1 cellular context compared by ENCODE assay signal in the genomic region with DNA sequence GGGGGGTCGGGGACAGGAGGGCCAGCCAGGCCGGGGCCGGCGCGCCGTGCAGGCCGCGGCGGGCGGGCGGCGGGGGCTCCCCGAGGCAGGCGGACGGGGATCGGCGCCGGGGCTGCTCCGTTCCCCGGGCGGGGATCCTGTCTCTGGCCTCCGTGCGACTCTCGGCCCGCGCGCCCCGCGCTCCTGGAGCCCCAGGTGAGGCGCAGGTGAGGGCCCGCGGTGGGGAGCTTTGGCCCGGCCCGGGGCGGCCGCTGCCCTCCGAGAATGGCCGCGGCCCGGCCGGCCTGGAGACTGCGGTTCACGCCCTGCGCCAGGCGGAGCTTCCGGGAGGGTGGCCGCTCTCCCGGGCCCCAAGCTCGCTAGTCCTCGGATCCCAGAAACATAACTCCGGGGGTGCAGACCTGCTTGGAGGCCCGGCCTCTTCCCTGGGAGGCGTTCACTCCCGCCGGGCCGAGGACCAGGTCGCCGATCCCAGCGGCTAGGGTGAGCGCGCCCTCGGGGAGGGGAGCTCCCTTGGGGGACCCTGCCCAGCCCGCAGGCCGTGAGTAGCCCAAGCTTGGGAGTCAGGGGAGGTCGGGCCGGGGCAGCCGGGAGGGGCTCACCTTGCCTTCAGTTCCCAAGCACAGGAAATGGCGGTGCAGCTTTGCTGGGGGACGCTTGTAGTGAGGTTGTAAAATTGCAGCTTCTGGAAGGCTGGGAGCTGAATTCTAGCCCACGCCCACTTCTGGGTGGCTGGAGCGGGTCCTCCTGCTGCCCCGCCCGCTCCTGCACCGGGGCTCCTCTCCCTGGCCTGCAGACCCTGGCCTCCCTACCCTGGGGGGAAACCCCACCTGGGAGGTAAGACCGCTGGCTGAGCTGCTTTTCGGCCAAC.
TF ChIP-seq lines count a peak whose summit lies in the region.

No MANE protein-coding gene starts in this region.

TF ChIP-seq in HepG2, 621 proteins besides CTCF, POLR2A, EP300 and RAD21 (continued from another document and continues in another):
- TF ChIP-seq, protein P1, sequence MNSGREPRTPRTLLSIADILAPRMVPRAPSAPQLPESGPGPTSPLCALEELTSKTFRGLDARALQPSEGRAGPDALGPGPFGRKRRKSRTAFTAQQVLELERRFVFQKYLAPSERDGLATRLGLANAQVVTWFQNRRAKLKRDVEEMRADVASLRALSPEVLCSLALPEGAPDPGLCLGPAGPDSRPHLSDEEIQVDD (CRISPR knock-in tag; IDR thresholded peaks at IDR 0.05; ENCODE audit: borderline replicate concordance) = no peak
- no peak for TF ChIP-seq ZNF44 (CRISPR knock-in tag; IDR thresholded peaks at IDR 0.05)
- TF ChIP-seq HNRNPLL (IDR thresholded peaks at IDR 0.05; ENCODE audit: low read depth, low read length, poor library complexity, severe bottlenecking) = peak; percentile 50
- TF ChIP-seq HNF4A (CRISPR knock-in tag; IDR thresholded peaks at IDR 0.05) = no peak
- no peak for TF ChIP-seq MAZ (IDR thresholded peaks at IDR 0.05; ENCODE audit: borderline replicate concordance, low read depth, low read length)
- TF ChIP-seq MAZ (CRISPR knock-in tag; IDR thresholded peaks at IDR 0.05; ENCODE audit: low read depth) = peak; percentile 59; the same call in 1 of the 2 replicates
- no peak for TF ChIP-seq MATR3 (CRISPR knock-in tag; IDR thresholded peaks at IDR 0.05)
- TF ChIP-seq, protein P2, sequence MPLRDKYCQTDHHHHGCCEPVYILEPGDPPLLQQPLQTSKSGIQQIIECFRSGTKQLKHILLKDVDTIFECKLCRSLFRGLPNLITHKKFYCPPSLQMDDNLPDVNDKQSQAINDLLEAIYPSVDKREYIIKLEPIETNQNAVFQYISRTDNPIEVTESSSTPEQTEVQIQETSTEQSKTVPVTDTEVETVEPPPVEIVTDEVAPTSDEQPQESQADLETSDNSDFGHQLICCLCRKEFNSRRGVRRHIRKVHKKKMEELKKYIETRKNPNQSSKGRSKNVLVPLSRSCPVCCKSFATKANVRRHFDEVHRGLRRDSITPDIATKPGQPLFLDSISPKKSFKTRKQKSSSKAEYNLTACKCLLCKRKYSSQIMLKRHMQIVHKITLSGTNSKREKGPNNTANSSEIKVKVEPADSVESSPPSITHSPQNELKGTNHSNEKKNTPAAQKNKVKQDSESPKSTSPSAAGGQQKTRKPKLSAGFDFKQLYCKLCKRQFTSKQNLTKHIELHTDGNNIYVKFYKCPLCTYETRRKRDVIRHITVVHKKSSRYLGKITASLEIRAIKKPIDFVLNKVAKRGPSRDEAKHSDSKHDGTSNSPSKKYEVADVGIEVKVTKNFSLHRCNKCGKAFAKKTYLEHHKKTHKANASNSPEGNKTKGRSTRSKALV (CRISPR knock-in tag; IDR thresholded peaks at IDR 0.05) = no peak
- TF ChIP-seq, protein P3, sequence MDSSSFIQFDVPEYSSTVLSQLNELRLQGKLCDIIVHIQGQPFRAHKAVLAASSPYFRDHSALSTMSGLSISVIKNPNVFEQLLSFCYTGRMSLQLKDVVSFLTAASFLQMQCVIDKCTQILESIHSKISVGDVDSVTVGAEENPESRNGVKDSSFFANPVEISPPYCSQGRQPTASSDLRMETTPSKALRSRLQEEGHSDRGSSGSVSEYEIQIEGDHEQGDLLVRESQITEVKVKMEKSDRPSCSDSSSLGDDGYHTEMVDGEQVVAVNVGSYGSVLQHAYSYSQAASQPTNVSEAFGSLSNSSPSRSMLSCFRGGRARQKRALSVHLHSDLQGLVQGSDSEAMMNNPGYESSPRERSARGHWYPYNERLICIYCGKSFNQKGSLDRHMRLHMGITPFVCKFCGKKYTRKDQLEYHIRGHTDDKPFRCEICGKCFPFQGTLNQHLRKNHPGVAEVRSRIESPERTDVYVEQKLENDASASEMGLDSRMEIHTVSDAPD (CRISPR knock-in tag; IDR thresholded peaks at IDR 0.05) = no peak
- TF ChIP-seq, protein P4, sequence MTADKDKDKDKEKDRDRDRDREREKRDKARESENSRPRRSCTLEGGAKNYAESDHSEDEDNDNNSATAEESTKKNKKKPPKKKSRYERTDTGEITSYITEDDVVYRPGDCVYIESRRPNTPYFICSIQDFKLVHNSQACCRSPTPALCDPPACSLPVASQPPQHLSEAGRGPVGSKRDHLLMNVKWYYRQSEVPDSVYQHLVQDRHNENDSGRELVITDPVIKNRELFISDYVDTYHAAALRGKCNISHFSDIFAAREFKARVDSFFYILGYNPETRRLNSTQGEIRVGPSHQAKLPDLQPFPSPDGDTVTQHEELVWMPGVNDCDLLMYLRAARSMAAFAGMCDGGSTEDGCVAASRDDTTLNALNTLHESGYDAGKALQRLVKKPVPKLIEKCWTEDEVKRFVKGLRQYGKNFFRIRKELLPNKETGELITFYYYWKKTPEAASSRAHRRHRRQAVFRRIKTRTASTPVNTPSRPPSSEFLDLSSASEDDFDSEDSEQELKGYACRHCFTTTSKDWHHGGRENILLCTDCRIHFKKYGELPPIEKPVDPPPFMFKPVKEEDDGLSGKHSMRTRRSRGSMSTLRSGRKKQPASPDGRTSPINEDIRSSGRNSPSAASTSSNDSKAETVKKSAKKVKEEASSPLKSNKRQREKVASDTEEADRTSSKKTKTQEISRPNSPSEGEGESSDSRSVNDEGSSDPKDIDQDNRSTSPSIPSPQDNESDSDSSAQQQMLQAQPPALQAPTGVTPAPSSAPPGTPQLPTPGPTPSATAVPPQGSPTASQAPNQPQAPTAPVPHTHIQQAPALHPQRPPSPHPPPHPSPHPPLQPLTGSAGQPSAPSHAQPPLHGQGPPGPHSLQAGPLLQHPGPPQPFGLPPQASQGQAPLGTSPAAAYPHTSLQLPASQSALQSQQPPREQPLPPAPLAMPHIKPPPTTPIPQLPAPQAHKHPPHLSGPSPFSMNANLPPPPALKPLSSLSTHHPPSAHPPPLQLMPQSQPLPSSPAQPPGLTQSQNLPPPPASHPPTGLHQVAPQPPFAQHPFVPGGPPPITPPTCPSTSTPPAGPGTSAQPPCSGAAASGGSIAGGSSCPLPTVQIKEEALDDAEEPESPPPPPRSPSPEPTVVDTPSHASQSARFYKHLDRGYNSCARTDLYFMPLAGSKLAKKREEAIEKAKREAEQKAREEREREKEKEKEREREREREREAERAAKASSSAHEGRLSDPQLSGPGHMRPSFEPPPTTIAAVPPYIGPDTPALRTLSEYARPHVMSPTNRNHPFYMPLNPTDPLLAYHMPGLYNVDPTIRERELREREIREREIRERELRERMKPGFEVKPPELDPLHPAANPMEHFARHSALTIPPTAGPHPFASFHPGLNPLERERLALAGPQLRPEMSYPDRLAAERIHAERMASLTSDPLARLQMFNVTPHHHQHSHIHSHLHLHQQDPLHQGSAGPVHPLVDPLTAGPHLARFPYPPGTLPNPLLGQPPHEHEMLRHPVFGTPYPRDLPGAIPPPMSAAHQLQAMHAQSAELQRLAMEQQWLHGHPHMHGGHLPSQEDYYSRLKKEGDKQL (CRISPR knock-in tag; IDR thresholded peaks at IDR 0.05; ENCODE audit: low read depth) = no peak
- 0 out of 2 replicates have a peak, but pooled peaks have one; percentile 50 for TF ChIP-seq ZBTB42 (CRISPR knock-in tag; IDR thresholded peaks at IDR 0.05)
- no peak for TF ChIP-seq MTF2 (CRISPR knock-in tag; IDR thresholded peaks at IDR 0.05; ENCODE audit: borderline replicate concordance)
- no peak for TF ChIP-seq TEAD2 (CRISPR knock-in tag; IDR thresholded peaks at IDR 0.05)
- TF ChIP-seq, protein P5, sequence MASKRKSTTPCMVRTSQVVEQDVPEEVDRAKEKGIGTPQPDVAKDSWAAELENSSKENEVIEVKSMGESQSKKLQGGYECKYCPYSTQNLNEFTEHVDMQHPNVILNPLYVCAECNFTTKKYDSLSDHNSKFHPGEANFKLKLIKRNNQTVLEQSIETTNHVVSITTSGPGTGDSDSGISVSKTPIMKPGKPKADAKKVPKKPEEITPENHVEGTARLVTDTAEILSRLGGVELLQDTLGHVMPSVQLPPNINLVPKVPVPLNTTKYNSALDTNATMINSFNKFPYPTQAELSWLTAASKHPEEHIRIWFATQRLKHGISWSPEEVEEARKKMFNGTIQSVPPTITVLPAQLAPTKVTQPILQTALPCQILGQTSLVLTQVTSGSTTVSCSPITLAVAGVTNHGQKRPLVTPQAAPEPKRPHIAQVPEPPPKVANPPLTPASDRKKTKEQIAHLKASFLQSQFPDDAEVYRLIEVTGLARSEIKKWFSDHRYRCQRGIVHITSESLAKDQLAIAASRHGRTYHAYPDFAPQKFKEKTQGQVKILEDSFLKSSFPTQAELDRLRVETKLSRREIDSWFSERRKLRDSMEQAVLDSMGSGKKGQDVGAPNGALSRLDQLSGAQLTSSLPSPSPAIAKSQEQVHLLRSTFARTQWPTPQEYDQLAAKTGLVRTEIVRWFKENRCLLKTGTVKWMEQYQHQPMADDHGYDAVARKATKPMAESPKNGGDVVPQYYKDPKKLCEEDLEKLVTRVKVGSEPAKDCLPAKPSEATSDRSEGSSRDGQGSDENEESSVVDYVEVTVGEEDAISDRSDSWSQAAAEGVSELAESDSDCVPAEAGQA (IDR thresholded peaks at IDR 0.05; ENCODE audit: low read depth) = no peak
- TF ChIP-seq, protein P5 (CRISPR knock-in tag; IDR thresholded peaks at IDR 0.05; ENCODE audit: borderline replicate concordance) = no peak
- 0 out of 2 replicates have a peak, but pooled peaks have one; percentile 23 for TF ChIP-seq GLI4 (CRISPR knock-in tag; IDR thresholded peaks at IDR 0.05; ENCODE audit: borderline replicate concordance)
- TF ChIP-seq, protein P6, sequence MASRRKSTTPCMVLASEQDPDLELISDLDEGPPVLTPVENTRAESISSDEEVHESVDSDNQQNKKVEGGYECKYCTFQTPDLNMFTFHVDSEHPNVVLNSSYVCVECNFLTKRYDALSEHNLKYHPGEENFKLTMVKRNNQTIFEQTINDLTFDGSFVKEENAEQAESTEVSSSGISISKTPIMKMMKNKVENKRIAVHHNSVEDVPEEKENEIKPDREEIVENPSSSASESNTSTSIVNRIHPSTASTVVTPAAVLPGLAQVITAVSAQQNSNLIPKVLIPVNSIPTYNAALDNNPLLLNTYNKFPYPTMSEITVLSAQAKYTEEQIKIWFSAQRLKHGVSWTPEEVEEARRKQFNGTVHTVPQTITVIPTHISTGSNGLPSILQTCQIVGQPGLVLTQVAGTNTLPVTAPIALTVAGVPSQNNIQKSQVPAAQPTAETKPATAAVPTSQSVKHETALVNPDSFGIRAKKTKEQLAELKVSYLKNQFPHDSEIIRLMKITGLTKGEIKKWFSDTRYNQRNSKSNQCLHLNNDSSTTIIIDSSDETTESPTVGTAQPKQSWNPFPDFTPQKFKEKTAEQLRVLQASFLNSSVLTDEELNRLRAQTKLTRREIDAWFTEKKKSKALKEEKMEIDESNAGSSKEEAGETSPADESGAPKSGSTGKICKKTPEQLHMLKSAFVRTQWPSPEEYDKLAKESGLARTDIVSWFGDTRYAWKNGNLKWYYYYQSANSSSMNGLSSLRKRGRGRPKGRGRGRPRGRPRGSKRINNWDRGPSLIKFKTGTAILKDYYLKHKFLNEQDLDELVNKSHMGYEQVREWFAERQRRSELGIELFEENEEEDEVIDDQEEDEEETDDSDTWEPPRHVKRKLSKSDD (CRISPR knock-in tag; IDR thresholded peaks at IDR 0.05; ENCODE audit: low read depth) = no peak
- TF ChIP-seq ZNF75D (CRISPR knock-in tag; IDR thresholded peaks at IDR 0.05; ENCODE audit: borderline replicate concordance) = no peak
- no peak for TF ChIP-seq ZNF788 (CRISPR knock-in tag; IDR thresholded peaks at IDR 0.05; ENCODE audit: borderline replicate concordance)
- TF ChIP-seq ZEB1 (IDR thresholded peaks at IDR 0.05; ENCODE audit: insufficient replicate concordance, low read depth) = no peak
- 0 out of 2 replicates have a peak, but pooled peaks have one; percentile 22 for TF ChIP-seq SPEN (CRISPR knock-in tag; IDR thresholded peaks at IDR 0.05; ENCODE audit: low read depth)
- TF ChIP-seq DNMT3B (CRISPR knock-in tag; conservative IDR thresholded peaks at IDR 0.05) = no peak
- TF ChIP-seq ZNF703 (CRISPR knock-in tag; IDR thresholded peaks at IDR 0.05; ENCODE audit: borderline replicate concordance) = no peak
- peak; percentile 59; the same call in 1 of the 2 replicates for TF ChIP-seq KDM2A (CRISPR knock-in tag; IDR thresholded peaks at IDR 0.05; ENCODE audit: borderline replicate concordance, low read depth)
- TF ChIP-seq ZNF383 (CRISPR knock-in tag; IDR thresholded peaks at IDR 0.05; ENCODE audit: borderline replicate concordance) = no peak
- no peak for TF ChIP-seq SP140L (CRISPR knock-in tag; IDR thresholded peaks at IDR 0.05; ENCODE audit: borderline replicate concordance)
